24 cellular contexts compared by ENCODE assay signal in the genomic region with DNA sequence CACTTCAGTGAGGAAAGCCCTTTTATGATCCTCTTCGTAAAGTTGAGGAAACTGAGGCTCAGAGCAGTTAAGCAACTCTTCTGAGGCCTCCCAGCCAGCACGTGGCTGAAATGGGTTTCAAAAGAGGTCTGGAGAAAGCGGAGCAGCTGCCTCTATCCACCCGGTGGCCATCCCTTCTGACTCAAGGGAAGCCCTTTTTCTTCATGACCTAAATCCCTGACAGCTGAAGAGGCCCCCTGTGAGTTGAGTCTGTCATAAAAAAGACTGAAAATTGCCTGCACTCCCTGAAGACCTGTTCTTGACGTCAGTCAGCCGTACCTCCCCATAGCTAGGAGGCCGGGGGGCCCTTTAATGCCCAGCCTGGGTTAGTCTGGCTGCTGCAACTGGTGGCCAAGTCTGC. TPM values are rescaled to one million over a fixed set of nuclear protein-coding genes. Genes with fewer than 3 reads are reported as not detected.
DNase-seq lines count a peak whose midpoint lies in the region; ATAC-seq and TF ChIP-seq lines count a peak whose summit lies in the region.
"Had no signal": no experiment of that assay in that cellular context is flagged by ENCODE, and none has a peak within 500 bp of the region (broad histone marks: within the 10 kb centered on the region; RNA-seq: fewer than 3 reads in every experiment).

No MANE protein-coding gene starts in this region.

- POLR2A ChIA-PET in T-cell (lab: Charles Lee) (no interaction called here), MCF 10A (lab: Yijun Ruan, JAX) (no interaction called here)

- DNase-seq in chondrocyte (ENCODE audit: low spot score): peak; percentile 29
- DNase-seq in left ventricle myocardium superior: no peak
- peak; percentile 85 for DNase-seq in posterior vena cava (ENCODE audit: low spot score)
- DNase-seq in upper lobe of right lung: no peak
- no peak for DNase-seq in T-cell
- no peak for DNase-seq in MCF 10A (ENCODE audit: unreplicated experiment)
- no peak for DNase-seq in WERI-Rb-1
- DNase-seq: activated CD4-positive, alpha-beta T cell treated with anti-CD3 and anti-CD28 coated beads for 36 hours; activated naive CD4-positive, alpha-beta T cell treated with anti-CD3 and anti-CD28 coated beads for 36 hours; activated T-cell treated with anti-CD3 and anti-CD28 coated beads, Interleukin-2, amount 50 U/mL, for 72 hours; head of caudate nucleus; Kasumi-1; left colon; naive thymus-derived CD4-positive, alpha-beta T cell; NCI-H1092 treated with DMSO at 0.1 percent for 48 hours; NCI-H1930; NCI-H526; right lobe of liver; stimulated activated CD8-positive, alpha-beta memory T cell treated with anti-CD3 and anti-CD28 coated beads, Interleukin-4, amount 100 ng/mL, for 48 hours had no signal

- peak overlapping the region; percentile 28 for H3K27ac ChIP-seq in upper lobe of right lung
- no peak overlapping the region for H3K27ac ChIP-seq in WERI-Rb-1
- H3K27ac ChIP-seq: HL-60, right lobe of liver had no signal

- H3K4me3 Mint-ChIP-seq in chondrocyte (ENCODE audit: unreplicated experiment) (no peak overlapping the region), T-cell (no peak overlapping the region), MCF 10A (ENCODE audit: unreplicated experiment) (no peak overlapping the region)
- H3K4me3 Mint-ChIP-seq: activated CD4-positive, alpha-beta T cell treated with anti-CD3 and anti-CD28 coated beads for 36 hours; activated naive CD4-positive, alpha-beta T cell treated with anti-CD3 and anti-CD28 coated beads for 36 hours; activated T-cell treated with anti-CD3 and anti-CD28 coated beads, Interleukin-2, amount 50 U/mL, for 72 hours; naive thymus-derived CD4-positive, alpha-beta T cell had no signal

- H3K4me1 Mint-ChIP-seq in chondrocyte (ENCODE audit: low read depth) (peaks cover 40% of the 10 kb centered on the region), T-cell (peaks cover 0 to 26% (median 0%) of the 10 kb centered on the region in 3 donors), MCF 10A (ENCODE audit: insufficient read depth, unreplicated experiment) (peaks cover 9% of the 10 kb centered on the region)

- H3K36me3 ChIP-seq in upper lobe of right lung (peaks cover 8% of the 10 kb centered on the region), WERI-Rb-1 (no peaks in the 10 kb centered on the region)
- H3K36me3 ChIP-seq: right lobe of liver had no signal

- H3K27ac Mint-ChIP-seq in chondrocyte (ENCODE audit: unreplicated experiment) (no peak overlapping the region), T-cell (no peak overlapping the region), MCF 10A (ENCODE audit: low read depth, unreplicated experiment) (no peak overlapping the region)
- H3K27ac Mint-ChIP-seq: activated CD4-positive, alpha-beta T cell treated with anti-CD3 and anti-CD28 coated beads for 36 hours; activated naive CD4-positive, alpha-beta T cell treated with anti-CD3 and anti-CD28 coated beads for 36 hours; naive thymus-derived CD4-positive, alpha-beta T cell had no signal

- H3K27me3 ChIP-seq in upper lobe of right lung: no peaks in the 10 kb centered on the region
- H3K27me3 ChIP-seq in WERI-Rb-1 (ENCODE audit: insufficient read depth, low read depth, severe bottlenecking): peaks cover 32% of the 10 kb centered on the region
- H3K27me3 ChIP-seq: right lobe of liver had no signal

- H3K4me1 ChIP-seq in upper lobe of right lung: peaks cover 33% of the 10 kb centered on the region
- H3K4me1 ChIP-seq: right lobe of liver had no signal

- BruUV-seq in MCF 10A (replicated peaks; lab: Mats Ljungman, UMichigan): no TSS peak

- TF ChIP-seq CTCF in chondrocyte (IDR thresholded peaks at IDR 0.05) (no peak), upper lobe of right lung (IDR thresholded peaks at IDR 0.05) (no peak), MCF 10A (IDR thresholded peaks at IDR 0.05; ENCODE audit: unreplicated experiment) (no peak), WERI-Rb-1 (IDR thresholded peaks at IDR 0.05; ENCODE audit: low read depth, low read length) (no peak)

- intact Hi-C loops in left ventricle myocardium superior (cut with micrococcal nuclease) (no loop called here), posterior vena cava (cut with DNase I) (no loop called here), upper lobe of right lung (cut with DNase I) (no loop called here), MCF 10A (cut with micrococcal nuclease) (no loop called here)

- ATAC-seq in left ventricle myocardium superior (peak; percentile 60), upper lobe of right lung (no peak), T-cell (replicated peaks in 1 of 4) (no peak)
- ATAC-seq: activated CD4-positive, alpha-beta T cell treated with anti-CD3 and anti-CD28 coated beads for 36 hours; activated T-cell treated with anti-CD3 and anti-CD28 coated beads, Interleukin-2, amount 50 U/mL, for 72 hours; left colon; naive thymus-derived CD4-positive, alpha-beta T cell had no signal

- H3K9me3 Mint-ChIP-seq in chondrocyte (ENCODE audit: low read depth) (peaks cover 3% of the 10 kb centered on the region), T-cell (no peaks in the 10 kb centered on the region), MCF 10A (ENCODE audit: unreplicated experiment) (no peaks in the 10 kb centered on the region)
- H3K9me3 Mint-ChIP-seq: activated naive CD4-positive, alpha-beta T cell treated with anti-CD3 and anti-CD28 coated beads for 36 hours; activated T-cell treated with anti-CD3 and anti-CD28 coated beads, Interleukin-2, amount 50 U/mL, for 72 hours had no signal

- CTCF ChIA-PET in T-cell (lab: Charles Lee) (interaction anchor here in 1 of 2 donors (0.6 kb wide), 1 partner anchor 53 kb away, joined by 3 read pairs; no protein-coding TSS in a partner anchor), MCF 10A (lab: Yijun Ruan, JAX) (no interaction called here)

- H3K4me3 ChIP-seq in upper lobe of right lung: no peak overlapping the region
- H3K4me3 ChIP-seq in WERI-Rb-1 (ENCODE audit: low read depth, low read length): no peak overlapping the region
- H3K4me3 ChIP-seq: right lobe of liver had no signal

- no peaks in the 10 kb centered on the region for H3K9me3 ChIP-seq in upper lobe of right lung
- no peaks in the 10 kb centered on the region for H3K9me3 ChIP-seq in WERI-Rb-1 (ENCODE audit: severe bottlenecking)
- H3K9me3 ChIP-seq: right lobe of liver had no signal

- peaks cover 37% of the 10 kb centered on the region for H3K36me3 Mint-ChIP-seq in chondrocyte (ENCODE audit: low read depth)
- H3K36me3 Mint-ChIP-seq in T-cell: no peaks in the 10 kb centered on the region
- H3K36me3 Mint-ChIP-seq in MCF 10A (ENCODE audit: insufficient read depth, unreplicated experiment): no peaks in the 10 kb centered on the region
- H3K36me3 Mint-ChIP-seq: naive thymus-derived CD4-positive, alpha-beta T cell had no signal

- H3K27me3 Mint-ChIP-seq in chondrocyte (ENCODE audit: low read depth) (no peaks in the 10 kb centered on the region), T-cell (peaks cover 0 to 3% of the 10 kb centered on the region in 2 donors), MCF 10A (ENCODE audit: insufficient read depth, unreplicated experiment) (peaks cover under 1% of the 10 kb centered on the region)
- H3K27me3 Mint-ChIP-seq: activated CD4-positive, alpha-beta T cell treated with anti-CD3 and anti-CD28 coated beads for 36 hours had no signal

RNA-seq across cellular contexts. Expression of a gene that starts 10.7 kb away (rescaled TPM):
- 31.2 to 74.3 TPM (median 32.9 TPM) in 3 replicates for total RNA-seq in chondrocyte
- 6.4 TPM for total RNA-seq in left ventricle myocardium superior
- total RNA-seq in posterior vena cava: 10 to 100 TPM; 44.6 to 53.4 TPM
- total RNA-seq in upper lobe of right lung: 29.1 TPM
- total RNA-seq in T-cell: 1 to 10 TPM in 2 of 5 donors, under 1 TPM in 3; 0.76 to 6.7 (median 0.98) TPM
- total RNA-seq in MCF 10A (2022): 0.12 and 0.25 TPM in 2 replicates
- total RNA-seq: activated CD4-positive, alpha-beta T cell treated with anti-CD3 and anti-CD28 coated beads for 36 hours; activated CD8-positive, alpha-beta memory T cell treated with anti-CD3 and anti-CD28 coated beads for 36 hours; activated naive CD4-positive, alpha-beta T cell treated with anti-CD3 and anti-CD28 coated beads for 36 hours; activated T-cell treated with anti-CD3 and anti-CD28 coated beads, Interleukin-2, amount 50 U/mL, for 72 hours; endothelial cell of umbilical vein; SK-MEL-5; T-helper 1 cell treated with Interleukin-12 subunit alpha and Interleukin-12 subunit beta and Interleukin-4 antibody, amounts not matched to agents 30 ng/mL and 1 ng/mL, for 36 hours had no signal

Comparison
In these comparisons a context has a peak if more than half of its experiments do, and no peak if none do; other contexts are left out.
1. DNase-seq: peak in chondrocyte (single experiment) and posterior vena cava (single experiment); none in left ventricle myocardium superior (single experiment), upper lobe of right lung (single experiment), T-cell (0 of 34), MCF 10A (single experiment) and WERI-Rb-1 (single experiment).